In genomic region chr2:128496700-128497099, GRCh38 we compare ENCODE assay signal across 16 cellular contexts.
DNase-seq lines count a peak whose midpoint lies in the region; ATAC-seq and TF ChIP-seq lines count a peak whose summit lies in the region.
"Had no signal": no experiment of that assay in that cellular context is flagged by ENCODE, and none has a peak within 500 bp of the region (broad histone marks: within the 10 kb centered on the region; RNA-seq: fewer than 3 reads in every experiment).

No MANE protein-coding gene starts in this region.

- no peaks in the 10 kb centered on the region for H3K27me3 Mint-ChIP-seq in nephron (ENCODE audit: low read depth)
- peaks cover 4% of the 10 kb centered on the region for H3K27me3 Mint-ChIP-seq in GM23338 (ENCODE audit: insufficient read depth, low read depth, poor library complexity)
- H3K27me3 Mint-ChIP-seq: CD4-positive, alpha-beta memory T cell had no signal

- H4K20me1 ChIP-seq in GM23338 (replicated peaks; ENCODE audit: insufficient read depth): no peaks in the 10 kb centered on the region

- no peaks in the 10 kb centered on the region for H3K79me2 ChIP-seq in GM23338 (replicated peaks; ENCODE audit: insufficient read depth)

- H3K4me2 ChIP-seq in GM23338: no peak overlapping the region

- 56 to 79% (median 73%) methylated on average over 2 of the region's 2 CpGs for WGBS in stomach, 5 donors

- H3K9me3 ChIP-seq in stomach: peaks cover 0 to 9% (median 7%) of the 10 kb centered on the region in 4 donors
- H3K9me3 ChIP-seq: BE2C, HAP-1 had no signal

- H3K27me3 ChIP-seq in stomach: peaks cover 0 to 18% (median 4%) of the 10 kb centered on the region in 3 donors
- no peaks in the 10 kb centered on the region; the same call in 1 of the 2 replicates for H3K27me3 ChIP-seq in GM23338 (ENCODE audit: insufficient read depth)
- H3K27me3 ChIP-seq: BE2C had no signal

- H3K27ac Mint-ChIP-seq in nephron (peak overlapping the region; percentile 29 to 69 (median 61)), GM23338 (no peak overlapping the region)
- H3K27ac Mint-ChIP-seq: CD4-positive, alpha-beta memory T cell; HFFc6 had no signal

- H3K4me3 ChIP-seq in stomach (no peak overlapping the region), GM23338 (no peak overlapping the region)
- H3K4me3 ChIP-seq: HAP-1 had no signal

- H3K27ac ChIP-seq in stomach (no peak overlapping the region), GM23338 (ENCODE audit: low read depth) (no peak overlapping the region)
- H3K27ac ChIP-seq: C4-2B had no signal

- no peak for TF ChIP-seq EP300 in stomach (IDR thresholded peaks at IDR 0.05)

- TF ChIP-seq POLR2A in stomach (IDR thresholded peaks at IDR 0.05): no peak

- H3K36me3 Mint-ChIP-seq in nephron (ENCODE audit: low read depth): no peaks in the 10 kb centered on the region
- H3K36me3 Mint-ChIP-seq in GM23338 (ENCODE audit: low read depth): peaks cover 3% of the 10 kb centered on the region
- H3K36me3 Mint-ChIP-seq: CD4-positive, alpha-beta memory T cell had no signal

- peaks cover 0 to 21% (median 10%) of the 10 kb centered on the region in 4 donors for H3K4me1 ChIP-seq in stomach
- peaks cover 20% of the 10 kb centered on the region for H3K4me1 ChIP-seq in GM23338 (ENCODE audit: insufficient read depth)
- H3K4me1 ChIP-seq: BE2C, HAP-1 had no signal

- H3K9me2 ChIP-seq in GM23338 (ENCODE audit: insufficient read depth): no peaks in the 10 kb centered on the region

- H2AFZ ChIP-seq in GM23338: no peak overlapping the region

- H3K9me3 Mint-ChIP-seq in nephron (no peaks in the 10 kb centered on the region), GM23338 (peaks cover 4% of the 10 kb centered on the region; the same call in 2 of the 3 replicates)

- H3K36me3 ChIP-seq in stomach (no peaks in the 10 kb centered on the region), GM23338 (ENCODE audit: insufficient read depth) (no peaks in the 10 kb centered on the region)
- H3K36me3 ChIP-seq: BE2C, HAP-1 had no signal

- H3K4me1 Mint-ChIP-seq in nephron: peaks cover 39% of the 10 kb centered on the region
- H3K4me1 Mint-ChIP-seq in GM23338: peaks cover 27% of the 10 kb centered on the region
- H3K4me1 Mint-ChIP-seq: CD4-positive, alpha-beta memory T cell had no signal

- peaks cover 9% of the 10 kb centered on the region for H3F3A ChIP-seq in GM23338 (replicated peaks; ENCODE audit: low read depth)

- intact Hi-C loops in stomach (cut with DNase I; ENCODE audit: low total_unique reads): no loop called here

- DNase-seq in ecto neural progenitor cell (ENCODE audit: low spot score) (peak; percentile 32), stomach (peak; percentile 7), GM23338 (ENCODE audit: low spot score) (no peak), hypothalamus (lab: John Stamatoyannopoulos, UW) (no peak), NCI-H1105 (lab: John Stamatoyannopoulos, UW) (no peak), NCI-H1092 (lab: John Stamatoyannopoulos, UW) (no peak)
- DNase-seq: BE2C; CD4-positive, alpha-beta memory T cell; DMS79 treated with DMSO at 0.1 percent for 48 hours; EL; GOT3; HFFc6 had no signal

- ATAC-seq in GM23338: no peak
- ATAC-seq: HepG2 had no signal

- no peak for TF ChIP-seq CTCF in nephron (IDR thresholded peaks at IDR 0.05; ENCODE audit: unreplicated experiment in 3 of 3)
- no peak for TF ChIP-seq CTCF in stomach (IDR thresholded peaks at IDR 0.05)
- no peak for TF ChIP-seq CTCF in GM23338 (conservative IDR thresholded peaks at IDR 0.05; ENCODE audit: low read depth in 2 of 2)

- H3K4me3 Mint-ChIP-seq in nephron (no peak overlapping the region), GM23338 (no peak overlapping the region)
- H3K4me3 Mint-ChIP-seq: CD4-positive, alpha-beta memory T cell; HFFc6 had no signal

TF ChIP-seq in GM23338, 12 proteins besides CTCF, POLR2A, EP300 and RAD21:
- TF ChIP-seq ZNF462 (CRISPR knock-in tag; IDR thresholded peaks at IDR 0.05) (no peak), STAT1 (IDR thresholded peaks at IDR 0.05; ENCODE audit: unreplicated experiment) (no peak), ZNF331 (CRISPR knock-in tag; IDR thresholded peaks at IDR 0.05; ENCODE audit: low read depth) (no peak), POLR2AphosphoS5 (IDR thresholded peaks at IDR 0.05; ENCODE audit: low read depth) (no peak), EZH2phosphoT487 (IDR thresholded peaks at IDR 0.05; ENCODE audit: unreplicated experiment) (no peak)

Comparison
In these comparisons a context has a peak if more than half of its experiments do, and no peak if none do; other contexts are left out.
1. DNase-seq: peak in ecto neural progenitor cell (single experiment) and stomach (single experiment); none in GM23338 (single experiment), hypothalamus (0 of 51), NCI-H1105 (single experiment) and NCI-H1092 (single experiment).